In the genomic region with DNA sequence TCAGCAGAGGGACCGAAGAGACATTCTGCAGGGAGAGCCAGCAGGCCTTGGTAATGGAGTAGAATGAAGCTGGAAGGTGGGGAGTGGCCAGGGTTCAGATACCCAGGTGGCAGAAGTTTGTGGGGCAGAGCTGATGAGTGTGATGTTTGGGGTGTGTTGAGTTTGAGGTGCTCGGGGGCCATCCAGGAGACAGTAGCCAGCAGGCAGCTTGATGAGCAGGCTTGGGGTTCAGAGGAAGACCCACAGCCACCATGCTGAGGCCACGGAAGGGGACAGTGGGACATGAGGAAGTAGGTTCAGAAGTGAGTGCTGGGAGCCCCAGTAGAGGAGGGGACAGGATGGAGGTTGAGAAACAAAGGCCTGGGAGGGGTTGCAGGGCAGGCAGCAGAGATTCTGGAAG, we compare ENCODE assay signal across 1 cellular context.
TF ChIP-seq lines count a peak whose summit lies in the region.

No MANE protein-coding gene starts in this region.

TF ChIP-seq in GM23338, 12 proteins besides CTCF, POLR2A, EP300 and RAD21 (continued from another document):
- TF ChIP-seq, protein P1, sequence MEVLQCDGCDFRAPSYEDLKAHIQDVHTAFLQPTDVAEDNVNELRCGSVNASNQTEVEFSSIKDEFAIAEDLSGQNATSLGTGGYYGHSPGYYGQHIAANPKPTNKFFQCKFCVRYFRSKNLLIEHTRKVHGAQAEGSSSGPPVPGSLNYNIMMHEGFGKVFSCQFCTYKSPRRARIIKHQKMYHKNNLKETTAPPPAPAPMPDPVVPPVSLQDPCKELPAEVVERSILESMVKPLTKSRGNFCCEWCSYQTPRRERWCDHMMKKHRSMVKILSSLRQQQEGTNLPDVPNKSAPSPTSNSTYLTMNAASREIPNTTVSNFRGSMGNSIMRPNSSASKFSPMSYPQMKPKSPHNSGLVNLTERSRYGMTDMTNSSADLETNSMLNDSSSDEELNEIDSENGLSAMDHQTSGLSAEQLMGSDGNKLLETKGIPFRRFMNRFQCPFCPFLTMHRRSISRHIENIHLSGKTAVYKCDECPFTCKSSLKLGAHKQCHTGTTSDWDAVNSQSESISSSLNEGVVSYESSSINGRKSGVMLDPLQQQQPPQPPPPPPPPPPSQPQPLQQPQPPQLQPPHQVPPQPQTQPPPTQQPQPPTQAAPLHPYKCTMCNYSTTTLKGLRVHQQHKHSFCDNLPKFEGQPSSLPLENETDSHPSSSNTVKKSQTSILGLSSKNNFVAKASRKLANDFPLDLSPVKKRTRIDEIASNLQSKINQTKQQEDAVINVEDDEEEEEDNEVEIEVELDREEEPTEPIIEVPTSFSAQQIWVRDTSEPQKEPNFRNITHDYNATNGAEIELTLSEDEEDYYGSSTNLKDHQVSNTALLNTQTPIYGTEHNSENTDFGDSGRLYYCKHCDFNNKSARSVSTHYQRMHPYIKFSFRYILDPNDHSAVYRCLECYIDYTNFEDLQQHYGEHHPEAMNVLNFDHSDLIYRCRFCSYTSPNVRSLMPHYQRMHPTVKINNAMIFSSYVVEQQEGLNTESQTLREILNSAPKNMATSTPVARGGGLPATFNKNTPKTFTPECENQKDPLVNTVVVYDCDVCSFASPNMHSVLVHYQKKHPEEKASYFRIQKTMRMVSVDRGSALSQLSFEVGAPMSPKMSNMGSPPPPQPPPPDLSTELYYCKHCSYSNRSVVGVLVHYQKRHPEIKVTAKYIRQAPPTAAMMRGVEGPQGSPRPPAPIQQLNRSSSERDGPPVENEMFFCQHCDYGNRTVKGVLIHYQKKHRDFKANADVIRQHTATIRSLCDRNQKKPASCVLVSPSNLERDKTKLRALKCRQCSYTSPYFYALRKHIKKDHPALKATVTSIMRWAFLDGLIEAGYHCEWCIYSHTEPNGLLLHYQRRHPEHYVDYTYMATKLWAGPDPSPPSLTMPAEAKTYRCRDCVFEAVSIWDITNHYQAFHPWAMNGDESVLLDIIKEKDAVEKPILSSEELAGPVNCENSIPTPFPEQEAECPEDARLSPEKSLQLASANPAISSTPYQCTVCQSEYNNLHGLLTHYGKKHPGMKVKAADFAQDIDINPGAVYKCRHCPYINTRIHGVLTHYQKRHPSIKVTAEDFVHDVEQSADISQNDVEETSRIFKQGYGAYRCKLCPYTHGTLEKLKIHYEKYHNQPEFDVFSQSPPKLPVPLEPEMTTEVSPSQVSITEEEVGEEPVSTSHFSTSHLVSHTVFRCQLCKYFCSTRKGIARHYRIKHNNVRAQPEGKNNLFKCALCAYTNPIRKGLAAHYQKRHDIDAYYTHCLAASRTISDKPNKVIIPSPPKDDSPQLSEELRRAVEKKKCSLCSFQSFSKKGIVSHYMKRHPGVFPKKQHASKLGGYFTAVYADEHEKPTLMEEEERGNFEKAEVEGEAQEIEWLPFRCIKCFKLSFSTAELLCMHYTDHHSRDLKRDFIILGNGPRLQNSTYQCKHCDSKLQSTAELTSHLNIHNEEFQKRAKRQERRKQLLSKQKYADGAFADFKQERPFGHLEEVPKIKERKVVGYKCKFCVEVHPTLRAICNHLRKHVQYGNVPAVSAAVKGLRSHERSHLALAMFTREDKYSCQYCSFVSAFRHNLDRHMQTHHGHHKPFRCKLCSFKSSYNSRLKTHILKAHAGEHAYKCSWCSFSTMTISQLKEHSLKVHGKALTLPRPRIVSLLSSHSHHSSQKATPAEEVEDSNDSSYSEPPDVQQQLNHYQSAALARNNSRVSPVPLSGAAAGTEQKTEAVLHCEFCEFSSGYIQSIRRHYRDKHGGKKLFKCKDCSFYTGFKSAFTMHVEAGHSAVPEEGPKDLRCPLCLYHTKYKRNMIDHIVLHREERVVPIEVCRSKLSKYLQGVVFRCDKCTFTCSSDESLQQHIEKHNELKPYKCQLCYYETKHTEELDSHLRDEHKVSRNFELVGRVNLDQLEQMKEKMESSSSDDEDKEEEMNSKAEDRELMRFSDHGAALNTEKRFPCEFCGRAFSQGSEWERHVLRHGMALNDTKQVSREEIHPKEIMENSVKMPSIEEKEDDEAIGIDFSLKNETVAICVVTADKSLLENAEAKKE (CRISPR knock-in tag; IDR thresholded peaks at IDR 0.05): no peak
- TF ChIP-seq ZNF331 (CRISPR knock-in tag; IDR thresholded peaks at IDR 0.05; ENCODE audit: low read depth) (no peak), JUNB (IDR thresholded peaks at IDR 0.05; ENCODE audit: unreplicated experiment) (no peak), CREB1 (CRISPR knock-in tag; IDR thresholded peaks at IDR 0.05; ENCODE audit: low read depth) (no peak), POLR2AphosphoS5 (IDR thresholded peaks at IDR 0.05; ENCODE audit: low read depth) (no peak), ETS1 (IDR thresholded peaks at IDR 0.05) (no peak), STAT1 (IDR thresholded peaks at IDR 0.05; ENCODE audit: unreplicated experiment) (no peak), ZNF114 (CRISPR knock-in tag; IDR thresholded peaks at IDR 0.05) (no peak), EZH2phosphoT487 (IDR thresholded peaks at IDR 0.05; ENCODE audit: unreplicated experiment) (no peak)
TF ChIP-seq in GM23338: peak in this region for 0.
